ENCODE assay signal across 8 cellular contexts in genomic region chr18:79644006-79644665, GRCh38. TPM values are rescaled to one million over a fixed set of nuclear protein-coding genes. Genes with fewer than 3 reads are reported as not detected.
A peak's percentile ranks its signal among the peaks of the same experiment; 100 is the strongest.
DNase-seq lines count a peak whose midpoint lies in the region; ATAC-seq and TF ChIP-seq lines count a peak whose summit lies in the region.

No MANE protein-coding gene starts in this region.

- intact Hi-C loops in HCT116 (cut with micrococcal nuclease): loop anchor here (1.0 to 10.0 kb wide), 3 partner anchors 115 to 769 kb away; no protein-coding TSS in a partner anchor

- H3K4me3 ChIP-seq in HCT116 (replicated peaks in 1 of 2; ENCODE audit: low read depth in 1 of 2, low read length in 2 of 2) (no peak overlapping the region), astrocyte of the spinal cord (ENCODE audit: low read depth, low read length) (no peak overlapping the region), iPS DF 6.9 (ENCODE audit: low read length) (no peak overlapping the region)

- DNase-seq in GF-D8 (lab: John Stamatoyannopoulos, UW): peak; percentile 67
- DNase-seq in HCT116 (ENCODE audit: low read depth, low spot score): peak; percentile 88
- DNase-seq in NCI-H1092 (lab: John Stamatoyannopoulos, UW): peak; percentile 51
- peak; percentile 56 for DNase-seq in T-helper 2 cell treated with Interferon-gamma antibody and Interleukin-4, amounts not matched to agents 5 μg/mL and 100 μg/mL, for 36 hours (ENCODE audit: low spot score)
- peak; percentile 43 for DNase-seq in astrocyte of the spinal cord (ENCODE audit: low read depth, low spot score)
- DNase-seq in iPS DF 6.9 (ENCODE audit: low read depth, low spot score): peak; percentile 58
- DNase-seq in stimulated activated CD4-positive, alpha-beta T cell treated with anti-CD3 and anti-CD28 coated beads, Interleukin-15, amount 100 ng/mL, for 1 hour (ENCODE audit: low read depth in 1 of 2, low spot score in 1 of 2): peak; percentile 42 to 48

- no peaks in the 10 kb centered on the region for H3K79me2 ChIP-seq in HCT116 (ENCODE audit: insufficient read depth, low read length)

- peak overlapping the region; percentile 73 for H2AFZ ChIP-seq in HCT116 (ENCODE audit: low read depth, low read length, poor library complexity, severe bottlenecking)

- no peak for TF ChIP-seq POLR2A in HCT116 (IDR thresholded peaks at IDR 0.05; ENCODE audit: borderline replicate concordance, extremely low read depth, insufficient read depth, insufficient read length)

- H3K4me2 ChIP-seq in HCT116 (ENCODE audit: low read length): peak overlapping the region; percentile 31

- no peaks in the 10 kb centered on the region for H3K27me3 ChIP-seq in HCT116 (ENCODE audit: insufficient read depth, low read length)
- H3K27me3 ChIP-seq in iPS DF 6.9 (ENCODE audit: control insufficient read depth, insufficient read depth, low read length): no peaks in the 10 kb centered on the region

- TF ChIP-seq CTCF in HCT116 (IDR thresholded peaks at IDR 0.05 in 2 of 3, conservative IDR thresholded peaks at IDR 0.05 in 1 of 3; ENCODE audit: borderline replicate concordance in 1 of 3, insufficient read depth in 1 of 3, low read depth in 2 of 3, low read length in 2 of 3) (peak; percentile 88 to 95 (median 90)), astrocyte of the spinal cord (IDR thresholded peaks at IDR 0.05; ENCODE audit: low read depth, low read length) (peak; percentile 94)

- in situ Hi-C loops in astrocyte of the spinal cord (cut with HindIII; ENCODE audit: low sequenced_read_pairs): no loop called here

- ATAC-seq in HCT116 (peak; percentile 99), HG03097 (IDR thresholded peaks at IDR 0.05; ENCODE audit: low FRiP score, unreplicated experiment) (no peak)

- H3K9me3 Mint-ChIP-seq in T-helper 2 cell treated with Interferon-gamma antibody and Interleukin-4, amounts not matched to agents 5 μg/mL and 100 μg/mL, for 36 hours: no peaks in the 10 kb centered on the region

- H4K20me1 ChIP-seq in HCT116 (ENCODE audit: insufficient read depth): no peaks in the 10 kb centered on the region

- BruUV-seq in HCT116 (replicated peaks; lab: Mats Ljungman, UMichigan): no TSS peak

- H3K9ac ChIP-seq in HCT116 (ENCODE audit: low read length): no peak overlapping the region

- no peaks in the 10 kb centered on the region for H3K9me3 ChIP-seq in HCT116 (ENCODE audit: control insufficient read depth in 1 of 2, insufficient read depth in 1 of 2, low read depth in 1 of 2, low read length in 2 of 2)
- no peaks in the 10 kb centered on the region for H3K9me3 ChIP-seq in iPS DF 6.9 (ENCODE audit: control insufficient read depth, insufficient read depth, low read length)

- TF ChIP-seq RAD21 in HCT116 (IDR thresholded peaks at IDR 0.05; ENCODE audit: low read depth): peak; percentile 99

- no peaks in the 10 kb centered on the region for H3K4me1 Mint-ChIP-seq in T-helper 2 cell treated with Interferon-gamma antibody and Interleukin-4, amounts not matched to agents 5 μg/mL and 100 μg/mL, for 36 hours (ENCODE audit: low read depth)

- no peaks in the 10 kb centered on the region for H3K36me3 ChIP-seq in HCT116 (ENCODE audit: control insufficient read depth in 1 of 2, insufficient read depth in 2 of 2, low read length in 2 of 2)
- no peaks in the 10 kb centered on the region for H3K36me3 ChIP-seq in iPS DF 6.9 (ENCODE audit: control insufficient read depth, insufficient read depth, low read length)

- no CpG with 5 or more reads among the region's 22 CpGs for WGBS in iPS DF 6.9 (ENCODE audit: insufficient coverage, insufficient read length)

- no peak overlapping the region for H3K4me3 Mint-ChIP-seq in T-helper 2 cell treated with Interferon-gamma antibody and Interleukin-4, amounts not matched to agents 5 μg/mL and 100 μg/mL, for 36 hours

- peaks cover 0 to 5% of the 10 kb centered on the region in 2 experiments; a peak in 1 of 4 replicates for H3K4me1 ChIP-seq in HCT116 (ENCODE audit: control insufficient read depth in 1 of 2, insufficient read depth in 2 of 2, low read length in 2 of 2)
- no peaks in the 10 kb centered on the region for H3K4me1 ChIP-seq in iPS DF 6.9 (ENCODE audit: control insufficient read depth, insufficient read depth, low read length)

- RAD21 ChIA-PET in HCT116 (lab: Charles Lee; ENCODE audit: low non-redundant PET in 1 of 2, low total read pairs in 2 of 2, uncharacterized antibody in 2 of 2, unreplicated experiment in 2 of 2): no interaction called here

- peaks cover 2% of the 10 kb centered on the region for H3K27me3 Mint-ChIP-seq in T-helper 2 cell treated with Interferon-gamma antibody and Interleukin-4, amounts not matched to agents 5 μg/mL and 100 μg/mL, for 36 hours (ENCODE audit: low read depth)

- no peaks in the 10 kb centered on the region for H3K36me3 Mint-ChIP-seq in T-helper 2 cell treated with Interferon-gamma antibody and Interleukin-4, amounts not matched to agents 5 μg/mL and 100 μg/mL, for 36 hours (ENCODE audit: low read depth)

- no peak overlapping the region for H3K27ac ChIP-seq in HCT116 (ENCODE audit: low read depth, low read length)
- no peak overlapping the region for H3K27ac ChIP-seq in iPS DF 6.9 (ENCODE audit: low read length)

- no peaks in the 10 kb centered on the region for H3K9me2 ChIP-seq in HCT116 (ENCODE audit: insufficient read depth)

- POLR2A ChIA-PET in HCT116 (lab: Charles Lee): no interaction called here

- CTCF ChIA-PET in HCT116 (lab: Charles Lee): interaction anchor here (0.6 to 1.2 kb wide), 2 partner anchors 253 to 263 kb away, joined by 3 read pairs; no protein-coding TSS in a partner anchor

- no peak overlapping the region for H3K27ac Mint-ChIP-seq in T-helper 2 cell treated with Interferon-gamma antibody and Interleukin-4, amounts not matched to agents 5 μg/mL and 100 μg/mL, for 36 hours

TF ChIP-seq in HCT116, 20 proteins besides CTCF, POLR2A, EP300 and RAD21:
- no peak; the same call in 1 of the 2 replicates for TF ChIP-seq SRF (IDR thresholded peaks at IDR 0.05; ENCODE audit: low read depth)
- TF ChIP-seq, protein P1, sequence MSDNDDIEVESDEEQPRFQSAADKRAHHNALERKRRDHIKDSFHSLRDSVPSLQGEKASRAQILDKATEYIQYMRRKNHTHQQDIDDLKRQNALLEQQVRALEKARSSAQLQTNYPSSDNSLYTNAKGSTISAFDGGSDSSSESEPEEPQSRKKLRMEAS (IDR thresholded peaks at IDR 0.05): peak; percentile 62
- TF ChIP-seq EZH2 (IDR thresholded peaks at IDR 0.05): no peak
- TF ChIP-seq EGR1 (IDR thresholded peaks at IDR 0.05; ENCODE audit: low read depth): peak; percentile 28; the same call in 1 of the 2 replicates
- peak; percentile 94 for TF ChIP-seq CBX3 (IDR thresholded peaks at IDR 0.05; ENCODE audit: low read depth)
- TF ChIP-seq JUND (IDR thresholded peaks at IDR 0.05): no peak
- TF ChIP-seq ZNF274 (IDR thresholded peaks at IDR 0.05; ENCODE audit: low read depth, low read length): no peak
- no peak for TF ChIP-seq SIN3A (IDR thresholded peaks at IDR 0.05; ENCODE audit: low read depth)
- TF ChIP-seq ATF3 (IDR thresholded peaks at IDR 0.05): no peak
- TF ChIP-seq YY1 (IDR thresholded peaks at IDR 0.05; ENCODE audit: extremely low read depth, insufficient replicate concordance, low read depth, low read length): no peak
- no peak for TF ChIP-seq EZH2phosphoT487 (IDR thresholded peaks at IDR 0.05; ENCODE audit: borderline replicate concordance)
- no peak; the same call in 1 of the 2 replicates for TF ChIP-seq POLR2AphosphoS5 (IDR thresholded peaks at IDR 0.05; ENCODE audit: low read depth, low read length)
- TF ChIP-seq ZBTB33 (IDR thresholded peaks at IDR 0.05; ENCODE audit: extremely low read depth, insufficient replicate concordance, low read length): peak; percentile 94
TF ChIP-seq in HCT116: peak in this region for 4.

RNA-seq across cellular contexts. Expression of gene CTDP1, which starts 35.5 kb away (rescaled TPM):
- total RNA-seq in HCT116 (2021; ENCODE audit: unreplicated experiment): 24.9 TPM
- 14.8 and 17.3 TPM in 2 replicates for polyA plus RNA-seq in HCT116 (2012)
